Comparison of ENCODE assay signal across 9 cellular contexts in genomic region chr4:122450847-122451246, GRCh38. TPM values are rescaled to one million over a fixed set of nuclear protein-coding genes. Genes with fewer than 3 reads are reported as not detected.
DNase-seq lines count a peak whose midpoint lies in the region; FAIRE-seq and TF ChIP-seq lines count a peak whose summit lies in the region.
"Had no signal": no experiment of that assay in that cellular context is flagged by ENCODE, and none has a peak within 500 bp of the region (broad histone marks: within the 10 kb centered on the region; RNA-seq: fewer than 3 reads in every experiment).

No MANE protein-coding gene starts in this region.

- H3K27ac Mint-ChIP-seq in activated naive CD4-positive, alpha-beta T cell treated with anti-CD3 and anti-CD28 coated beads for 36 hours, result peak overlapping the region; percentile 96
- H3K27ac Mint-ChIP-seq: dendritic cell treated with granulocyte-macrophage colony-stimulating factor and Interleukin-4, amounts not matched to agents 40 ng/mL and 50 ng/mL, for 4 days had no signal

- H3K4me3 ChIP-seq in LNCaP clone FGC (ENCODE audit: low read depth, low read length) (no peak overlapping the region), neuronal stem cell (ENCODE audit: low read length in 2 of 2) (no peak overlapping the region), smooth muscle cell (no peak overlapping the region)

- H3K79me1 ChIP-seq in neuronal stem cell (ENCODE audit: low read depth, low read length), result no peaks in the 10 kb centered on the region

- no peak overlapping the region for H3K18ac ChIP-seq in neuronal stem cell (ENCODE audit: low read length)

- no peaks in the 10 kb centered on the region for H4K20me1 ChIP-seq in smooth muscle cell (ENCODE audit: low read depth)

- peaks cover 17% of the 10 kb centered on the region for H3K4me1 Mint-ChIP-seq in activated naive CD4-positive, alpha-beta T cell treated with anti-CD3 and anti-CD28 coated beads for 36 hours (ENCODE audit: low read depth)

- no peaks in the 10 kb centered on the region for H3K4me1 ChIP-seq in neuronal stem cell (ENCODE audit: control insufficient read depth in 2 of 2, insufficient read depth in 1 of 2, low read depth in 1 of 2, low read length in 2 of 2)
- no peaks in the 10 kb centered on the region for H3K4me1 ChIP-seq in smooth muscle cell (ENCODE audit: low read depth)

- intact Hi-C loops in activated naive CD4-positive, alpha-beta T cell treated with anti-CD3 and anti-CD28 coated beads for 36 hours (cut with micrococcal nuclease), result loop anchor here (1.0 to 10.0 kb wide), 5 partner anchors 141 to 1266 kb away; no protein-coding TSS in a partner anchor

- H3K36me3 ChIP-seq in neuronal stem cell (replicated peaks in 1 of 2; ENCODE audit: control insufficient read depth in 2 of 2, insufficient read depth in 2 of 2, low read length in 2 of 2), result no peaks in the 10 kb centered on the region
- no peaks in the 10 kb centered on the region for H3K36me3 ChIP-seq in smooth muscle cell (ENCODE audit: low read depth)

- H3K27ac ChIP-seq in neuronal stem cell (replicated peaks; ENCODE audit: low read length), result no peak overlapping the region
- H3K27ac ChIP-seq in smooth muscle cell (ENCODE audit: low read depth), result no peak overlapping the region

- H3K79me2 ChIP-seq in smooth muscle cell (ENCODE audit: low read depth), result no peaks in the 10 kb centered on the region

- H3K9ac ChIP-seq in neuronal stem cell (ENCODE audit: low read depth, low read length, poor library complexity), result no peak overlapping the region
- no peak overlapping the region for H3K9ac ChIP-seq in smooth muscle cell (ENCODE audit: low read depth)

- H4K91ac ChIP-seq in neuronal stem cell (ENCODE audit: low read depth, low read length, poor library complexity), result no peak overlapping the region

- CTCF ChIA-PET in activated naive CD4-positive, alpha-beta T cell treated with anti-CD3 and anti-CD28 coated beads for 36 hours (lab: Charles Lee), result no interaction called here

- no peak overlapping the region for H3K23ac ChIP-seq in neuronal stem cell (ENCODE audit: low read depth, low read length, poor library complexity)

- no peak overlapping the region for H4K8ac ChIP-seq in neuronal stem cell (ENCODE audit: low read depth, low read length)

- H3K4ac ChIP-seq in neuronal stem cell (ENCODE audit: low read length), result no peak overlapping the region

- no peak overlapping the region for H2BK5ac ChIP-seq in neuronal stem cell (ENCODE audit: low read length)

- no peak overlapping the region for H3K4me2 ChIP-seq in neuronal stem cell (ENCODE audit: insufficient read depth, low read length, poor library complexity, severe bottlenecking)
- no peak overlapping the region for H3K4me2 ChIP-seq in smooth muscle cell

- no peaks in the 10 kb centered on the region for H3K27me3 Mint-ChIP-seq in activated naive CD4-positive, alpha-beta T cell treated with anti-CD3 and anti-CD28 coated beads for 36 hours (ENCODE audit: low read depth)

- no peak for TF ChIP-seq POLR2A in GM12892 (IDR thresholded peaks at IDR 0.05; ENCODE audit: low read depth, low read length)

- H3K9me3 ChIP-seq in neuronal stem cell (replicated peaks in 1 of 2; ENCODE audit: control insufficient read depth in 2 of 2, insufficient read depth in 1 of 2, low read depth in 1 of 2, low read length in 2 of 2) (no peaks in the 10 kb centered on the region), smooth muscle cell (replicated peaks; ENCODE audit: low read depth) (no peaks in the 10 kb centered on the region)

- TF ChIP-seq CTCF in LNCaP clone FGC (IDR thresholded peaks at IDR 0.05; ENCODE audit: control insufficient read depth, extremely low read depth, insufficient read depth) (peak; percentile 63), smooth muscle cell (IDR thresholded peaks at IDR 0.05; ENCODE audit: borderline replicate concordance, insufficient read depth, poor library complexity, severe bottlenecking) (no peak)

- no peak overlapping the region for H2AFZ ChIP-seq in neuronal stem cell (ENCODE audit: low read length)
- H2AFZ ChIP-seq in smooth muscle cell (ENCODE audit: low read depth), result no peak overlapping the region

- peak; percentile 69 for DNase-seq in ELF-1 (ENCODE audit: low read depth, low spot score)
- peak; percentile 4 for DNase-seq in LNCaP clone FGC (ENCODE audit: low read depth)
- peak; percentile 59 for DNase-seq in activated naive CD4-positive, alpha-beta T cell treated with anti-CD3 and anti-CD28 coated beads for 36 hours
- peak; percentile 29 for DNase-seq in neuronal stem cell (ENCODE audit: low spot score)
- no peak for DNase-seq in SHP77 (lab: John Stamatoyannopoulos, UW)
- DNase-seq in kidney glomerular epithelial cell (lab: John Stamatoyannopoulos, UW), result no peak
- no peak for DNase-seq in GM12892 (ENCODE audit: insufficient read length)
- no peak for DNase-seq in smooth muscle cell (lab: John Stamatoyannopoulos, UW; ENCODE audit: unreplicated experiment)

- peaks cover 64% of the 10 kb centered on the region for H3K36me3 Mint-ChIP-seq in activated naive CD4-positive, alpha-beta T cell treated with anti-CD3 and anti-CD28 coated beads for 36 hours (ENCODE audit: low read depth)

- H3K4me3 Mint-ChIP-seq in activated naive CD4-positive, alpha-beta T cell treated with anti-CD3 and anti-CD28 coated beads for 36 hours, result peak overlapping the region; percentile 67
- H3K4me3 Mint-ChIP-seq: dendritic cell treated with granulocyte-macrophage colony-stimulating factor and Interleukin-4, amounts not matched to agents 40 ng/mL and 50 ng/mL, for 4 days had no signal

- FAIRE-seq in GM12892 (lab: Jason Lieb, UNC), result no peak

- no peaks in the 10 kb centered on the region for H3K9me3 Mint-ChIP-seq in activated naive CD4-positive, alpha-beta T cell treated with anti-CD3 and anti-CD28 coated beads for 36 hours
- H3K9me3 Mint-ChIP-seq: dendritic cell treated with granulocyte-macrophage colony-stimulating factor and Interleukin-4, amounts not matched to agents 40 ng/mL and 50 ng/mL, for 4 days had no signal

- H2BK12ac ChIP-seq in neuronal stem cell (ENCODE audit: low read length), result no peak overlapping the region

- no peak overlapping the region for H2BK15ac ChIP-seq in neuronal stem cell (ENCODE audit: low read length)

- no peak overlapping the region for H2AK5ac ChIP-seq in neuronal stem cell (ENCODE audit: low read depth, low read length)

- H3F3A ChIP-seq in smooth muscle cell (ENCODE audit: low read depth), result no peaks in the 10 kb centered on the region

- no peaks in the 10 kb centered on the region for H3K27me3 ChIP-seq in neuronal stem cell (ENCODE audit: control insufficient read depth in 3 of 3, insufficient read depth in 3 of 3, low read depth in 1 of 3, low read length in 3 of 3)
- no peaks in the 10 kb centered on the region for H3K27me3 ChIP-seq in smooth muscle cell (ENCODE audit: low read depth)

- no peak overlapping the region for H2BK120ac ChIP-seq in neuronal stem cell (ENCODE audit: low read depth, low read length)

- H3K14ac ChIP-seq in neuronal stem cell (ENCODE audit: low read length), result no peak overlapping the region

RNA-seq across cellular contexts. Expression of gene IL2, which starts 5.7 kb away (rescaled TPM):
- total RNA-seq in activated naive CD4-positive, alpha-beta T cell treated with anti-CD3 and anti-CD28 coated beads for 36 hours, result 100 to 1,000 TPM; 142 to 147 TPM
- polyA plus RNA-seq in neuronal stem cell (2013, experiment 1 of 2), result not detected
- not detected for polyA plus RNA-seq in neuronal stem cell (2013, experiment 2 of 2)
- polyA plus RNA-seq in GM12892 (2012; ENCODE audit: missing spikeins), result not detected
- total RNA-seq in smooth muscle cell, result not detected in 2 replicates
- not detected in 2 replicates for polyA plus RNA-seq in smooth muscle cell

Comparison
In these comparisons a context has a peak if more than half of its experiments do, and no peak if none do; other contexts are left out.
1. DNase-seq: peak in ELF-1 (single experiment), LNCaP clone FGC (single experiment), activated naive CD4-positive, alpha-beta T cell treated with anti-CD3 and anti-CD28 coated beads for 36 hours (single experiment) and neuronal stem cell (single experiment); none in SHP77 (0 of 2), kidney glomerular epithelial cell (single experiment), GM12892 (single experiment) and smooth muscle cell (single experiment).
2. RNA of gene IL2, which starts 5.7 kb away (total RNA-seq): 142 to 147 TPM in activated naive CD4-positive, alpha-beta T cell treated with anti-CD3 and anti-CD28 coated beads for 36 hours; not detected in smooth muscle cell; every median in the first group is over 100 times any median in the second.